Comparison of ENCODE assay signal across 12 cellular contexts in genomic region chr13:113840541-113841354, GRCh38. TPM values are rescaled to one million over a fixed set of nuclear protein-coding genes. Genes with fewer than 3 reads are reported as not detected.
DNase-seq lines count a peak whose midpoint lies in the region; ATAC-seq and TF ChIP-seq lines count a peak whose summit lies in the region.
"Had no signal": no experiment of that assay in that cellular context is flagged by ENCODE, and none has a peak within 500 bp of the region (broad histone marks: within the 10 kb centered on the region; RNA-seq: fewer than 3 reads in every experiment).

No MANE protein-coding gene starts in this region.

- H4K20me1 ChIP-seq in GM23338 (replicated peaks; ENCODE audit: insufficient read depth), result no peaks in the 10 kb centered on the region

- no peaks in the 10 kb centered on the region for H3K9me2 ChIP-seq in GM23338 (ENCODE audit: insufficient read depth)

- H3F3A ChIP-seq in GM23338 (replicated peaks; ENCODE audit: low read depth), result no peaks in the 10 kb centered on the region

- peaks cover 2% of the 10 kb centered on the region; the same call in 2 of the 3 replicates for H3K9me3 Mint-ChIP-seq in GM23338

- peak overlapping the region; percentile 68 for H3K4me3 ChIP-seq in fibroblast of mammary gland (ENCODE audit: control insufficient read depth, low read depth, low read length)
- no peak overlapping the region for H3K4me3 ChIP-seq in tibial nerve
- no peak overlapping the region for H3K4me3 ChIP-seq in GM23338
- H3K4me3 ChIP-seq: SK-N-MC had no signal

- no peak for TF ChIP-seq CTCF in fibroblast of mammary gland (conservative IDR thresholded peaks at IDR 0.05; ENCODE audit: control insufficient read depth, insufficient read depth, low read depth, low read length)
- TF ChIP-seq CTCF in tibial nerve (IDR thresholded peaks at IDR 0.05), result no peak
- TF ChIP-seq CTCF in GM23338 (conservative IDR thresholded peaks at IDR 0.05; ENCODE audit: low read depth in 2 of 2), result no peak

- no peak overlapping the region for H3K27ac Mint-ChIP-seq in GM23338

- H3K27me3 Mint-ChIP-seq in GM23338 (ENCODE audit: insufficient read depth, low read depth, poor library complexity), result peaks cover 3% of the 10 kb centered on the region

- H3K79me2 ChIP-seq in GM23338 (replicated peaks; ENCODE audit: insufficient read depth), result no peaks in the 10 kb centered on the region

- H3K4me1 Mint-ChIP-seq in GM23338, result peaks cover 13% of the 10 kb centered on the region

- TF ChIP-seq POLR2A in tibial nerve (IDR thresholded peaks at IDR 0.05), result no peak

- H3K4me3 Mint-ChIP-seq in GM23338, result no peak overlapping the region

- DNase-seq in NCI-H82 (lab: John Stamatoyannopoulos, UW), result peak; percentile 25
- DNase-seq in NCI-H82 treated with DMSO at 0.1 percent for 48 hours (lab: John Stamatoyannopoulos, UW; ENCODE audit: unreplicated experiment), result no peak
- no peak for DNase-seq in fibroblast of mammary gland (ENCODE audit: low read depth)
- peak in 50 of 56 donors; percentile 16 to 86 (median 60) for DNase-seq in nucleus accumbens (lab: John Stamatoyannopoulos, UW)
- no peak for DNase-seq in tibial nerve (ENCODE audit: low spot score in 2 of 2)
- no peak for DNase-seq in GM23338 (ENCODE audit: low spot score)
- DNase-seq: NCI-H510A; stimulated activated CD4-positive, alpha-beta T cell treated with anti-CD3 and anti-CD28 coated beads, Interleukin-2, amount 100 ng/mL, for 48 hours had no signal

- peaks cover 4% of the 10 kb centered on the region; the same call in 1 of the 3 replicates for H3K36me3 Mint-ChIP-seq in GM23338 (ENCODE audit: low read depth)

- H3K4me2 ChIP-seq in GM23338, result no peak overlapping the region

- H3K9me3 ChIP-seq in tibial nerve, result no peaks in the 10 kb centered on the region

- peaks cover 0 to 22% (median 0%) of the 10 kb centered on the region in 3 donors for H3K36me3 ChIP-seq in tibial nerve
- H3K36me3 ChIP-seq in GM23338 (ENCODE audit: insufficient read depth), result no peaks in the 10 kb centered on the region

- H3K4me1 ChIP-seq in tibial nerve (peaks cover 7 to 90% (median 48%) of the 10 kb centered on the region in 4 donors), GM23338 (ENCODE audit: insufficient read depth) (no peaks in the 10 kb centered on the region)

- peak in 1 of 2 donors; percentile 54 for TF ChIP-seq EP300 in tibial nerve (IDR thresholded peaks at IDR 0.05)

- H3K27ac ChIP-seq in tibial nerve (peak overlapping the region; percentile 54 to 83 (median 68)), GM23338 (ENCODE audit: low read depth) (no peak overlapping the region)
- H3K27ac ChIP-seq: 22Rv1, SK-N-MC had no signal

- H3K27me3 ChIP-seq in tibial nerve (no peaks in the 10 kb centered on the region), GM23338 (ENCODE audit: insufficient read depth) (no peaks in the 10 kb centered on the region)

- ATAC-seq in GM23338 (no peak), GM19452 (IDR thresholded peaks at IDR 0.05; ENCODE audit: unreplicated experiment) (no peak), GM19397 (IDR thresholded peaks at IDR 0.05; ENCODE audit: unreplicated experiment) (no peak)

- no peak overlapping the region for H2AFZ ChIP-seq in GM23338

- 43 to 47% methylated on average over 20 to 30 of the region's 35 CpGs for WGBS in tibial nerve, 2 donors

TF ChIP-seq in GM23338, 12 proteins besides CTCF, POLR2A, EP300 and RAD21 (continues in another document):
- no peak for TF ChIP-seq JUNB (IDR thresholded peaks at IDR 0.05; ENCODE audit: unreplicated experiment)
- no peak for TF ChIP-seq ZNF331 (CRISPR knock-in tag; IDR thresholded peaks at IDR 0.05; ENCODE audit: low read depth)
- TF ChIP-seq ZNF114 (CRISPR knock-in tag; IDR thresholded peaks at IDR 0.05), result no peak
- TF ChIP-seq, protein P1, sequence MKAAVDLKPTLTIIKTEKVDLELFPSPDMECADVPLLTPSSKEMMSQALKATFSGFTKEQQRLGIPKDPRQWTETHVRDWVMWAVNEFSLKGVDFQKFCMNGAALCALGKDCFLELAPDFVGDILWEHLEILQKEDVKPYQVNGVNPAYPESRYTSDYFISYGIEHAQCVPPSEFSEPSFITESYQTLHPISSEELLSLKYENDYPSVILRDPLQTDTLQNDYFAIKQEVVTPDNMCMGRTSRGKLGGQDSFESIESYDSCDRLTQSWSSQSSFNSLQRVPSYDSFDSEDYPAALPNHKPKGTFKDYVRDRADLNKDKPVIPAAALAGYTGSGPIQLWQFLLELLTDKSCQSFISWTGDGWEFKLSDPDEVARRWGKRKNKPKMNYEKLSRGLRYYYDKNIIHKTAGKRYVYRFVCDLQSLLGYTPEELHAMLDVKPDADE (IDR thresholded peaks at IDR 0.05), result no peak
- no peak for TF ChIP-seq ZNF462 (CRISPR knock-in tag; IDR thresholded peaks at IDR 0.05)
- TF ChIP-seq EZH2phosphoT487 (IDR thresholded peaks at IDR 0.05; ENCODE audit: unreplicated experiment), result no peak
- no peak for TF ChIP-seq STAT1 (IDR thresholded peaks at IDR 0.05; ENCODE audit: unreplicated experiment)
- TF ChIP-seq CREB1 (CRISPR knock-in tag; IDR thresholded peaks at IDR 0.05; ENCODE audit: low read depth), result no peak
- TF ChIP-seq EZH2 (IDR thresholded peaks at IDR 0.05; ENCODE audit: low read depth, unreplicated experiment), result no peak
- TF ChIP-seq NANOG (IDR thresholded peaks at IDR 0.05; ENCODE audit: borderline replicate concordance), result no peak

RNA-seq across cellular contexts. Expression of gene GAS6, which starts 23.1 kb away (rescaled TPM):
- 100 to 1,000 TPM; 317 to 697 (median 547) TPM for total RNA-seq in tibial nerve
- 18.0 and 21.2 TPM in 2 replicates for total RNA-seq in GM23338 (2014; rRNA removed; shearing (Covaris generic))
- polyA plus RNA-seq in GM23338 (2016; fragmentation: Nextera tagmentation; extraction: Ambion mirVana), result 7.9 and 8.8 TPM in 2 replicates

Comparison
In these comparisons a context has a peak if more than half of its experiments do, and no peak if none do; other contexts are left out.
1. DNase-seq: peak in NCI-H82 (single experiment) and nucleus accumbens (50 of 56); none in NCI-H82 treated with DMSO at 0.1 percent for 48 hours (single experiment), fibroblast of mammary gland (single experiment), tibial nerve (0 of 2) and GM23338 (single experiment).
2. RNA of gene GAS6, which starts 23.1 kb away (total RNA-seq): 317 to 697 TPM in tibial nerve; 18.0 to 21.2 TPM in GM23338; every median in the first group is over 10 times any median in the second.